In genomic region chr19:1072371-1073015, GRCh38 we compare ENCODE assay signal across 1 cellular context.
A peak's percentile ranks its signal among the peaks of the same experiment; 100 is the strongest.
TF ChIP-seq lines count a peak whose summit lies in the region.

No MANE protein-coding gene starts in this region.

TF ChIP-seq in H1, 55 proteins besides CTCF, POLR2A, EP300 and RAD21:
- TF ChIP-seq GTF2F1 (IDR thresholded peaks at IDR 0.05; ENCODE audit: borderline replicate concordance, low read depth, low read length) (no peak), PHF8 (conservative IDR thresholded peaks at IDR 0.05; ENCODE audit: low read depth, low read length) (no peak), JUN (IDR thresholded peaks at IDR 0.05; ENCODE audit: low read depth, low read length) (no peak), EGR1 (IDR thresholded peaks at IDR 0.05; ENCODE audit: borderline replicate concordance, low read depth, low read length) (no peak), TCF12 (IDR thresholded peaks at IDR 0.05; ENCODE audit: low read depth, low read length) (no peak), KDM1A (IDR thresholded peaks at IDR 0.05; ENCODE audit: borderline replicate concordance, low read length) (peak; percentile 90; the same call in 1 of the 2 replicates)
